ENCODE assay signal across 17 cellular contexts in genomic region chr3:190122198-190122771, GRCh38. TPM values are rescaled to one million over a fixed set of nuclear protein-coding genes. Genes with fewer than 3 reads are reported as not detected.
DNase-seq lines count a peak whose midpoint lies in the region; ATAC-seq and TF ChIP-seq lines count a peak whose summit lies in the region.
"Had no signal": no experiment of that assay in that cellular context is flagged by ENCODE, and none has a peak within 500 bp of the region (broad histone marks: within the 10 kb centered on the region; RNA-seq: fewer than 3 reads in every experiment).

No MANE protein-coding gene starts in this region.

- DNase-seq in GM12865 (ENCODE audit: low read depth) = no peak
- peak; percentile 20 for DNase-seq in SK-MEL-5 (ENCODE audit: low read depth, low spot score)
- peak; percentile 57 for DNase-seq in fibroblast of pulmonary artery (ENCODE audit: low read depth)
- DNase-seq in renal cortical epithelial cell (ENCODE audit: low read depth) = peak; percentile 40
- DNase-seq in NCI-H510A (lab: John Stamatoyannopoulos, UW) = no peak
- no peak for DNase-seq in pons (ENCODE audit: low spot score)
- DNase-seq: activated CD8-positive, alpha-beta T cell treated with anti-CD3 and anti-CD28 coated beads, Interleukin-2, amount 10 ng/mL, durations not matched to agents 7 days and 5 days; glutamatergic neuron; NCI-H187 treated with DMSO at 0.1 percent for 48 hours; NCI-H774; retina; stimulated activated CD4-positive, alpha-beta T cell treated with anti-CD3 and anti-CD28 coated beads, Interleukin-4, amount 100 ng/mL, for 1 hour; T-helper 9 cell had no signal

- H3K4me3 ChIP-seq in GM12865 (ENCODE audit: low read depth, low read length) = peak overlapping the region; percentile 87
- H3K4me3 ChIP-seq in fibroblast of pulmonary artery (replicated peaks; ENCODE audit: low read depth, low read length) = no peak overlapping the region
- H3K4me3 ChIP-seq: BLaER1 treated with 17β-estradiol and CSF1 and Interleukin-3, amounts not matched to agents 10 nM and 100 nM had no signal

- ATAC-seq in GM21360 (IDR thresholded peaks at IDR 0.05; ENCODE audit: unreplicated experiment) (no peak), GM19351 (IDR thresholded peaks at IDR 0.05; ENCODE audit: unreplicated experiment) (no peak)
- ATAC-seq: activated CD8-positive, alpha-beta T cell treated with anti-CD3 and anti-CD28 coated beads, Interleukin-2, amount 10 ng/mL, durations not matched to agents 7 days and 5 days had no signal

- in situ Hi-C loops in SK-MEL-5 (cut with HindIII; ENCODE audit: low pct_unique_long_range_greater_than_20kb, low sequenced_read_pairs) = no loop called here

- TF ChIP-seq CTCF in GM12865 (IDR thresholded peaks at IDR 0.05; ENCODE audit: insufficient read depth, low read depth, low read length, missing control alignments) = no peak
- no peak for TF ChIP-seq CTCF in fibroblast of pulmonary artery (IDR thresholded peaks at IDR 0.05; ENCODE audit: low read length, missing control alignments)

RNA-seq across cellular contexts. Expression of gene P3H2, which starts 1.6 kb away (rescaled TPM):
- 17.5 and 18.1 TPM in 2 replicates for total RNA-seq in SK-MEL-5 (2014; rRNA removed; shearing (Covaris generic))
- 11.3 and 12.4 TPM in 2 replicates for polyA plus RNA-seq in SK-MEL-5 (2015; cell fraction: cytosol; rRNA removed)
- 4.3 and 8.8 TPM in 2 replicates for polyA plus RNA-seq in SK-MEL-5 (2015; cell fraction: nucleus; rRNA removed)
- 101 and 240 TPM in 2 replicates for total RNA-seq in renal cortical epithelial cell
- total RNA-seq: activated CD8-positive, alpha-beta T cell treated with anti-CD3 and anti-CD28 coated beads, Interleukin-2, amount 10 ng/mL, durations not matched to agents 7 days and 5 days; activated T-helper 2 cell treated with anti-CD3 and anti-CD28 coated beads, Interferon-gamma antibody, Interleukin-2, Interleukin-4, amounts not matched to agents 10 μg/mL and 5 μg/mL and 100 μg/mL, durations not matched to agents 14 hours and 24 hours and 36 hours had no signal

Comparison
In these comparisons a context has a peak if more than half of its experiments do, and no peak if none do; other contexts are left out.
1. DNase-seq: peak in SK-MEL-5 (single experiment), fibroblast of pulmonary artery (single experiment) and renal cortical epithelial cell (single experiment); none in GM12865 (single experiment), NCI-H510A (single experiment) and pons (single experiment).